In the genomic region with DNA sequence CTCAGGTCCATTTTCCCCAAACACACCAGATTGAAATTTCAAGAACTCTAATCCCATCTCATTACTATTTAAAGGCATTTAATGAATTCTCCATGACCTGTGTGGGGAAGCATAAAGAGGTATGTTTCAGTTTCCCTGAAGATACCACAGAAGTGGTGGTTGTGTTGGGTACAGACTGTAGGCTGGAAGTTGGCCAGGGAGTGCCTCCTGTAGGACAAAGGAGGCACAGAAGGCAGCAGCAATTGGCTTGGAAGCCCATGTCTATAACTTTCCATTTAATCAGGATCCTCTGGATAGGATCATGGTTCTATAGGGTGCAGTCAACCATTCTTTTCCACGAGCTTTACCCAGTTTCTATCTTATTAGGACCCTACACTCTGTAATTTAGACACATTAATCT, we compare ENCODE assay signal across 2 cellular contexts.
TF ChIP-seq lines count a peak whose summit lies in the region.

No MANE protein-coding gene starts in this region.

TF ChIP-seq in SK-N-SH, 30 proteins besides CTCF, POLR2A, EP300 and RAD21 (continued from another document):
- TF ChIP-seq, protein P1, sequence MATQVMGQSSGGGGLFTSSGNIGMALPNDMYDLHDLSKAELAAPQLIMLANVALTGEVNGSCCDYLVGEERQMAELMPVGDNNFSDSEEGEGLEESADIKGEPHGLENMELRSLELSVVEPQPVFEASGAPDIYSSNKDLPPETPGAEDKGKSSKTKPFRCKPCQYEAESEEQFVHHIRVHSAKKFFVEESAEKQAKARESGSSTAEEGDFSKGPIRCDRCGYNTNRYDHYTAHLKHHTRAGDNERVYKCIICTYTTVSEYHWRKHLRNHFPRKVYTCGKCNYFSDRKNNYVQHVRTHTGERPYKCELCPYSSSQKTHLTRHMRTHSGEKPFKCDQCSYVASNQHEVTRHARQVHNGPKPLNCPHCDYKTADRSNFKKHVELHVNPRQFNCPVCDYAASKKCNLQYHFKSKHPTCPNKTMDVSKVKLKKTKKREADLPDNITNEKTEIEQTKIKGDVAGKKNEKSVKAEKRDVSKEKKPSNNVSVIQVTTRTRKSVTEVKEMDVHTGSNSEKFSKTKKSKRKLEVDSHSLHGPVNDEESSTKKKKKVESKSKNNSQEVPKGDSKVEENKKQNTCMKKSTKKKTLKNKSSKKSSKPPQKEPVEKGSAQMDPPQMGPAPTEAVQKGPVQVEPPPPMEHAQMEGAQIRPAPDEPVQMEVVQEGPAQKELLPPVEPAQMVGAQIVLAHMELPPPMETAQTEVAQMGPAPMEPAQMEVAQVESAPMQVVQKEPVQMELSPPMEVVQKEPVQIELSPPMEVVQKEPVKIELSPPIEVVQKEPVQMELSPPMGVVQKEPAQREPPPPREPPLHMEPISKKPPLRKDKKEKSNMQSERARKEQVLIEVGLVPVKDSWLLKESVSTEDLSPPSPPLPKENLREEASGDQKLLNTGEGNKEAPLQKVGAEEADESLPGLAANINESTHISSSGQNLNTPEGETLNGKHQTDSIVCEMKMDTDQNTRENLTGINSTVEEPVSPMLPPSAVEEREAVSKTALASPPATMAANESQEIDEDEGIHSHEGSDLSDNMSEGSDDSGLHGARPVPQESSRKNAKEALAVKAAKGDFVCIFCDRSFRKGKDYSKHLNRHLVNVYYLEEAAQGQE (IDR thresholded peaks at IDR 0.05; ENCODE audit: low read depth, low read length), result no peak
- no peak for TF ChIP-seq TAF1 (IDR thresholded peaks at IDR 0.05; ENCODE audit: borderline replicate concordance, low read depth, low read length)

TF ChIP-seq in SK-N-SH treated with all-trans-retinoic acid at 6 μM for 48 hours, 23 proteins besides CTCF, POLR2A, EP300 and RAD21 (continued from another document):
- TF ChIP-seq, protein P2, sequence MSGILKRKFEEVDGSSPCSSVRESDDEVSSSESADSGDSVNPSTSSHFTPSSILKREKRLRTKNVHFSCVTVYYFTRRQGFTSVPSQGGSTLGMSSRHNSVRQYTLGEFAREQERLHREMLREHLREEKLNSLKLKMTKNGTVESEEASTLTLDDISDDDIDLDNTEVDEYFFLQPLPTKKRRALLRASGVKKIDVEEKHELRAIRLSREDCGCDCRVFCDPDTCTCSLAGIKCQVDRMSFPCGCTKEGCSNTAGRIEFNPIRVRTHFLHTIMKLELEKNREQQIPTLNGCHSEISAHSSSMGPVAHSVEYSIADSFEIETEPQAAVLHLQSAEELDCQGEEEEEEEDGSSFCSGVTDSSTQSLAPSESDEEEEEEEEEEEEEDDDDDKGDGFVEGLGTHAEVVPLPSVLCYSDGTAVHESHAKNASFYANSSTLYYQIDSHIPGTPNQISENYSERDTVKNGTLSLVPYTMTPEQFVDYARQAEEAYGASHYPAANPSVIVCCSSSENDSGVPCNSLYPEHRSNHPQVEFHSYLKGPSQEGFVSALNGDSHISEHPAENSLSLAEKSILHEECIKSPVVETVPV (CRISPR knock-in tag; IDR thresholded peaks at IDR 0.05), result no peak
- TF ChIP-seq ZFP30 (CRISPR knock-in tag; IDR thresholded peaks at IDR 0.05) (no peak), ZNF70 (CRISPR knock-in tag; IDR thresholded peaks at IDR 0.05) (no peak), OSR1 (CRISPR knock-in tag; IDR thresholded peaks at IDR 0.05) (no peak), TOX (CRISPR knock-in tag; IDR thresholded peaks at IDR 0.05; ENCODE audit: borderline replicate concordance) (no peak), SNAI2 (CRISPR knock-in tag; IDR thresholded peaks at IDR 0.05) (no peak)
